ENCODE assay signal across 18 cellular contexts in genomic region chr6:20575125-20575524, GRCh38. TPM values are rescaled to one million over a fixed set of nuclear protein-coding genes. Genes with fewer than 3 reads are reported as not detected.
DNase-seq lines count a peak whose midpoint lies in the region; ATAC-seq, FAIRE-seq and TF ChIP-seq lines count a peak whose summit lies in the region.
"Had no signal": no experiment of that assay in that cellular context is flagged by ENCODE, and none has a peak within 500 bp of the region (broad histone marks: within the 10 kb centered on the region; RNA-seq: fewer than 3 reads in every experiment).

No MANE protein-coding gene starts in this region.

- no peak overlapping the region for H2AFZ ChIP-seq in Loucy (ENCODE audit: low read length)
- H2AFZ ChIP-seq in endothelial cell of umbilical vein (ENCODE audit: low read depth, low read length): no peak overlapping the region
- H2AFZ ChIP-seq: GM23338 had no signal

- H4K20me1 ChIP-seq in Loucy (ENCODE audit: insufficient read depth, low read length, poor library complexity, severe bottlenecking) (no peaks in the 10 kb centered on the region), endothelial cell of umbilical vein (replicated peaks; ENCODE audit: control insufficient read depth, extremely low read depth, insufficient read depth, low read length) (no peaks in the 10 kb centered on the region)

- no peaks in the 10 kb centered on the region for H3K9me2 ChIP-seq in Loucy (replicated peaks; ENCODE audit: low read depth, low read length)

- no peaks in the 10 kb centered on the region for H3K27me3 Mint-ChIP-seq in CD4-positive, alpha-beta memory T cell
- H3K27me3 Mint-ChIP-seq: IgD-negative memory B cell; naive thymus-derived CD8-positive, alpha-beta T cell had no signal

- H3K36me3 Mint-ChIP-seq in CD4-positive, alpha-beta memory T cell: peaks cover 18 to 41% of the 10 kb centered on the region in 2 donors

- H3K79me2 ChIP-seq in Loucy (ENCODE audit: insufficient read depth, low read length) (peaks cover 70% of the 10 kb centered on the region), endothelial cell of umbilical vein (ENCODE audit: control insufficient read depth, insufficient read depth, low read length) (peaks cover 1% of the 10 kb centered on the region)

- no peaks in the 10 kb centered on the region for H3K9me3 ChIP-seq in Loucy (ENCODE audit: insufficient read depth, low read depth, low read length)
- H3K9me3 ChIP-seq in endothelial cell of umbilical vein (replicated peaks; ENCODE audit: control insufficient read depth, insufficient read depth, low read length): no peaks in the 10 kb centered on the region
- no peaks in the 10 kb centered on the region for H3K9me3 ChIP-seq in CD4-positive, alpha-beta memory T cell (ENCODE audit: control insufficient read depth in 1 of 2, low read length in 2 of 2)
- H3K9me3 ChIP-seq: testis had no signal

- intact Hi-C loops in endothelial cell of umbilical vein (cut with micrococcal nuclease): loop anchor here (5.0 kb wide), 1 partner anchor 62 kb away; no protein-coding TSS in a partner anchor
- intact Hi-C loops in CD4-positive, alpha-beta memory T cell (cut with micrococcal nuclease): no loop called here

- 0 out of 2 replicates have a peak, but pooled peaks cover 15% of the 10 kb centered on the region for H3F3A ChIP-seq in Loucy (ENCODE audit: low read depth)

- DNase-seq in DMS 273 (lab: John Stamatoyannopoulos, UW; ENCODE audit: unreplicated experiment): peak; percentile 78
- DNase-seq in NCI-H82 treated with DMSO at 0.1 percent for 48 hours (lab: John Stamatoyannopoulos, UW; ENCODE audit: unreplicated experiment): peak; percentile 70
- DNase-seq in endothelial cell of umbilical vein (ENCODE audit: low read depth, low spot score): peak; percentile 38
- no peak for DNase-seq in CD4-positive, alpha-beta memory T cell
- no peak for DNase-seq in GM12892 (ENCODE audit: insufficient read length)
- DNase-seq in GM19240 (ENCODE audit: insufficient read length, low spot score): no peak
- DNase-seq: activated CD4-positive, alpha-beta T cell treated with anti-CD3 and anti-CD28 coated beads, Interleukin-2, amount 50 U/mL, for 48 hours; activated naive CD4-positive, alpha-beta T cell treated with anti-CD3 and anti-CD28 coated beads for 36 hours; naive thymus-derived CD8-positive, alpha-beta T cell; posterior cingulate gyrus; testis had no signal

- H3K4me1 Mint-ChIP-seq in CD4-positive, alpha-beta memory T cell: peaks cover 6 to 13% (median 9%) of the 10 kb centered on the region in 4 donors

- H3K4me2 ChIP-seq in Loucy (ENCODE audit: low read depth, low read length, poor library complexity, severe bottlenecking): peak overlapping the region; percentile 56
- no peak overlapping the region for H3K4me2 ChIP-seq in endothelial cell of umbilical vein (ENCODE audit: insufficient read depth, low read length)
- H3K4me2 ChIP-seq: GM23338 had no signal

- peak overlapping the region in 1 of 7 donors; percentile 53 for H3K27ac Mint-ChIP-seq in CD4-positive, alpha-beta memory T cell
- H3K27ac Mint-ChIP-seq: activated naive CD4-positive, alpha-beta T cell treated with anti-CD3 and anti-CD28 coated beads for 36 hours; GM23338; IgD-negative memory B cell had no signal

- H3K36me3 ChIP-seq in Loucy (ENCODE audit: insufficient read depth, low read length) (peaks cover 9% of the 10 kb centered on the region; the same call in 1 of the 2 replicates), endothelial cell of umbilical vein (ENCODE audit: control insufficient read depth in 2 of 2, extremely low read depth in 1 of 2, insufficient read depth in 2 of 2, low read length in 2 of 2) (no peaks in the 10 kb centered on the region)
- peaks cover 6% of the 10 kb centered on the region for H3K36me3 ChIP-seq in CD4-positive, alpha-beta memory T cell (ENCODE audit: insufficient read depth, low read length)

- CTCF ChIA-PET in endothelial cell of umbilical vein (lab: Charles Lee): interaction anchor here (1.6 to 2.1 kb wide), 3 partner anchors 11 to 1014 kb away, joined by 3 to 10 read pairs (median 7); no protein-coding TSS in a partner anchor
- CTCF ChIA-PET in CD4-positive, alpha-beta memory T cell (lab: Charles Lee; ENCODE audit: partially characterized antibody): interaction anchor here (1.9 kb wide), 1 partner anchor 11 kb away, joined by 5 read pairs; no protein-coding TSS in a partner anchor

- dilution Hi-C loops in endothelial cell of umbilical vein (cut with MboI; ENCODE audit: extremely low pct_ligation_motif_present, low sequenced_read_pairs): no loop called here

- no peak for TF ChIP-seq CTCF in Loucy (conservative IDR thresholded peaks at IDR 0.05; ENCODE audit: low read length)
- no peak for TF ChIP-seq CTCF in endothelial cell of umbilical vein (IDR thresholded peaks at IDR 0.05; ENCODE audit: extremely low read depth in 1 of 2, insufficient read depth in 1 of 2, low read depth in 1 of 2, low read length in 2 of 2)

- FAIRE-seq in endothelial cell of umbilical vein (lab: Jason Lieb, UNC) (no peak), GM12892 (lab: Jason Lieb, UNC) (no peak)
- FAIRE-seq: RCC 7860 had no signal

- no peaks in the 10 kb centered on the region for H3K9me1 ChIP-seq in endothelial cell of umbilical vein (replicated peaks; ENCODE audit: control insufficient read depth, extremely low read depth, insufficient read depth, low read length)

- H3K4me3 ChIP-seq in Loucy (ENCODE audit: low read length, poor library complexity, severe bottlenecking): peak overlapping the region; percentile 35
- no peak overlapping the region for H3K4me3 ChIP-seq in endothelial cell of umbilical vein (replicated peaks in 1 of 3; ENCODE audit: insufficient read depth in 1 of 3, low read depth in 1 of 3, low read length in 3 of 3)
- no peak overlapping the region for H3K4me3 ChIP-seq in CD4-positive, alpha-beta memory T cell (ENCODE audit: low read length in 2 of 2)
- H3K4me3 ChIP-seq: GM23338, skin epidermis, testis had no signal

- TF ChIP-seq POLR2A in endothelial cell of umbilical vein (IDR thresholded peaks at IDR 0.05; ENCODE audit: low read depth, low read length): no peak
- no peak for TF ChIP-seq POLR2A in GM12892 (IDR thresholded peaks at IDR 0.05; ENCODE audit: low read depth, low read length)

- H3K9me3 Mint-ChIP-seq in CD4-positive, alpha-beta memory T cell: no peaks in the 10 kb centered on the region
- H3K9me3 Mint-ChIP-seq: activated naive CD4-positive, alpha-beta T cell treated with anti-CD3 and anti-CD28 coated beads for 36 hours; GM23338; IgD-negative memory B cell; naive thymus-derived CD8-positive, alpha-beta T cell had no signal

- BruUV-seq in endothelial cell of umbilical vein (replicated peaks; lab: Mats Ljungman, UMichigan): no TSS peak

- POLR2A ChIA-PET in endothelial cell of umbilical vein (lab: Charles Lee): interaction anchor here (1.6 kb wide), 1 partner anchor 1018 kb away, joined by 4 read pairs; the partner anchor contains the start of gene SOX4
- POLR2A ChIA-PET in CD4-positive, alpha-beta memory T cell (lab: Charles Lee; ENCODE audit: partially characterized antibody): no interaction called here

- no peak overlapping the region for H3K27ac ChIP-seq in endothelial cell of umbilical vein (ENCODE audit: insufficient read depth, low read depth, low read length)
- H3K27ac ChIP-seq in CD4-positive, alpha-beta memory T cell (ENCODE audit: low read depth, low read length): no peak overlapping the region
- H3K27ac ChIP-seq: epithelial cell of prostate, skin epidermis, testis had no signal

- H3K4me1 ChIP-seq in Loucy (ENCODE audit: insufficient read depth, low read length, poor library complexity, severe bottlenecking) (peaks cover 68% of the 10 kb centered on the region), endothelial cell of umbilical vein (ENCODE audit: control insufficient read depth, extremely low read depth, insufficient read depth, low read length) (peaks cover 6% of the 10 kb centered on the region)
- H3K4me1 ChIP-seq in CD4-positive, alpha-beta memory T cell (ENCODE audit: insufficient read depth, low read length): no peaks in the 10 kb centered on the region
- H3K4me1 ChIP-seq: testis had no signal

- no peak for ATAC-seq in GM21526 (IDR thresholded peaks at IDR 0.05; ENCODE audit: low FRiP score, unreplicated experiment)
- ATAC-seq: GM23338; naive thymus-derived CD8-positive, alpha-beta T cell had no signal

- H3K9ac ChIP-seq in Loucy (ENCODE audit: low read depth, low read length, poor library complexity, severe bottlenecking) (peak overlapping the region; percentile 84), endothelial cell of umbilical vein (replicated peaks; ENCODE audit: extremely low read depth, insufficient read depth, low read length) (no peak overlapping the region)

- H3K27me3 ChIP-seq in Loucy (ENCODE audit: insufficient read depth, low read length, poor library complexity, severe bottlenecking) (no peaks in the 10 kb centered on the region), endothelial cell of umbilical vein (ENCODE audit: control insufficient read depth in 2 of 2, insufficient read depth in 2 of 2, low read length in 2 of 2) (no peaks in the 10 kb centered on the region)
- no peaks in the 10 kb centered on the region for H3K27me3 ChIP-seq in CD4-positive, alpha-beta memory T cell (ENCODE audit: insufficient read depth, low read length)
- H3K27me3 ChIP-seq: testis had no signal

- no peak overlapping the region for H3K4me3 Mint-ChIP-seq in CD4-positive, alpha-beta memory T cell
- H3K4me3 Mint-ChIP-seq: activated naive CD4-positive, alpha-beta T cell treated with anti-CD3 and anti-CD28 coated beads for 36 hours; GM23338; IgD-negative memory B cell; naive thymus-derived CD8-positive, alpha-beta T cell had no signal

TF ChIP-seq in endothelial cell of umbilical vein, 7 proteins besides CTCF, POLR2A, EP300 and RAD21 (continues in another document):
- TF ChIP-seq, protein P1, sequence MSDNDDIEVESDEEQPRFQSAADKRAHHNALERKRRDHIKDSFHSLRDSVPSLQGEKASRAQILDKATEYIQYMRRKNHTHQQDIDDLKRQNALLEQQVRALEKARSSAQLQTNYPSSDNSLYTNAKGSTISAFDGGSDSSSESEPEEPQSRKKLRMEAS (IDR thresholded peaks at IDR 0.05; ENCODE audit: insufficient read depth, insufficient read length): no peak
- TF ChIP-seq EZH2 (IDR thresholded peaks at IDR 0.05; ENCODE audit: borderline replicate concordance, low read depth, low read length, severe bottlenecking) (no peak), JUN (IDR thresholded peaks at IDR 0.05; ENCODE audit: borderline replicate concordance, insufficient read depth, insufficient read length, low read depth) (no peak)

RNA-seq across cellular contexts. Expression of gene CDKAL1, which starts 40.9 kb away (rescaled TPM):
- 17.3 and 20.5 TPM in 2 replicates for total RNA-seq in endothelial cell of umbilical vein
- polyA plus RNA-seq in endothelial cell of umbilical vein: 6.1 TPM in 2 replicates
- polyA plus RNA-seq in endothelial cell of umbilical vein (2011; cell fraction: cytosol; rRNA removed): 5.9 and 6.1 TPM in 2 replicates
- polyA plus RNA-seq in endothelial cell of umbilical vein (2011; cell fraction: nucleus; rRNA removed): 8.7 and 12.0 TPM in 2 replicates
- polyA plus RNA-seq in endothelial cell of umbilical vein (2012): 6.6 and 8.6 TPM in 2 replicates
- 13.5 and 14.6 TPM in 2 replicates for polyA minus RNA-seq in endothelial cell of umbilical vein
- 8.9 TPM for polyA minus RNA-seq in endothelial cell of umbilical vein (2011; cell fraction: cytosol; rRNA and poly(A)+ RNA removed)
- polyA minus RNA-seq in endothelial cell of umbilical vein (2011; cell fraction: nucleus; rRNA and poly(A)+ RNA removed): 24.4 and 31.7 TPM in 2 replicates
- 10 to 100 TPM; 22.3 to 22.7 TPM for total RNA-seq in CD4-positive, alpha-beta memory T cell
- polyA plus RNA-seq in CD4-positive, alpha-beta memory T cell: 10 to 100 TPM; 31.0 to 41.8 TPM
- 14.1 TPM for polyA plus RNA-seq in GM12892 (2012; ENCODE audit: missing spikeins)

Comparison
In these comparisons a context has a peak if more than half of its experiments do, and no peak if none do; other contexts are left out.
1. DNase-seq: peak in DMS 273 (single experiment), NCI-H82 treated with DMSO at 0.1 percent for 48 hours (single experiment) and endothelial cell of umbilical vein (single experiment); none in CD4-positive, alpha-beta memory T cell (0 of 5), GM12892 (single experiment) and GM19240 (single experiment).